ENCODE assay signal across 9 cellular contexts in the genomic region with DNA sequence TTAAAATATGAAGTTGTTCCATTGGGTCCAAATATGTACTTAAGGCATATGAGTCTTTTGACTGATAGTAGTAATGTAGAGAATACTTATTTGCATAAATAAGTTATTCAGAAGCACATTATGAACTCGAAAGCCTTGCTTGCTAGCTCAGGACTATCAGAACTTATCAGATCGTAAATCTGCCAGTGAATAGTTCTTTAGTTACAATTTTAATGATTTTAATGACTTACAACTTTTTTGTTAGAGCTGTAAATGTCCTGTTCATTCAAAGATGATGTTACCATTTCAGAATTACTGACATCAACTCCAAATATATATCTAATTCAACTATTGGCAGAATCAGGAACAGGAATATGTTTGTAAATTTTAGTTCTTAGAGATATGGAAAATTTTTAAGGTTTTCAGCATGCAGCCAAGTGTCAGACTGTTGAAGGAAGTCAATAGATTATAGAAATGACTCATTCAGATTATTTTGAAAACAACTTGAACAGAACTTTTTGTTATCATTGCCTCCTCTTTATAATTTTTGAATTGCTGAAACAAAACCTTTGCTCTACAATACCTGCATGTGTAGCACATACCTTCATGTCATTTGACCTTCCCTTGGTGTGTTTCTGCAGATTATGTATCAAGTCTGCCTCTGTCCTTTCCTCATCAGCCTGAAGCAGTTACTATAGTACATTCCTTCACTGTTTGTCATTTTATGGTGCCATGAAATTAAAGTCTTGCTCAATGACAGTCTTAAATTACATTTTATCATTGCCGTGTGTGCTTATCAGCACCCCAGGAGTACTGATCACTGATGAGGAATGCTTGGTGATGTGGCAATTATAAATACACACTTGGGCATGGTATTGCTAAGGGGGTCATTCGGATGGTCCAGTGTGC. TPM values are rescaled to one million over a fixed set of nuclear protein-coding genes. Genes with fewer than 3 reads are reported as not detected.
DNase-seq lines count a peak whose midpoint lies in the region; ATAC-seq and TF ChIP-seq lines count a peak whose summit lies in the region.
"Had no signal": no experiment of that assay in that cellular context is flagged by ENCODE, and none has a peak within 500 bp of the region (broad histone marks: within the 10 kb centered on the region; RNA-seq: fewer than 3 reads in every experiment).

No MANE protein-coding gene starts in this region.

- H3K9me3 ChIP-seq in body of pancreas: no peaks in the 10 kb centered on the region
- no peaks in the 10 kb centered on the region for H3K9me3 ChIP-seq in esophagus squamous epithelium
- H3K9me3 ChIP-seq in prostate gland: no peaks in the 10 kb centered on the region

- TF ChIP-seq POLR2A in body of pancreas (IDR thresholded peaks at IDR 0.05) (no peak), esophagus squamous epithelium (IDR thresholded peaks at IDR 0.05) (no peak), prostate gland (IDR thresholded peaks at IDR 0.05) (no peak)

- H3K27me3 ChIP-seq in BJ (ENCODE audit: control insufficient read depth, insufficient read depth, low read length) (no peaks in the 10 kb centered on the region), body of pancreas (no peaks in the 10 kb centered on the region), esophagus squamous epithelium (no peaks in the 10 kb centered on the region), prostate gland (replicated peaks; ENCODE audit: insufficient read depth) (no peaks in the 10 kb centered on the region)

- intact Hi-C loops in body of pancreas (cut with DNase I): no loop called here
- intact Hi-C loops in esophagus squamous epithelium (cut with DNase I): no loop called here
- intact Hi-C loops in prostate gland (cut with DNase I): no loop called here

- TF ChIP-seq CTCF in BJ (IDR thresholded peaks at IDR 0.05; ENCODE audit: insufficient read depth, low read depth, low read length) (no peak), body of pancreas (IDR thresholded peaks at IDR 0.05) (no peak), esophagus squamous epithelium (IDR thresholded peaks at IDR 0.05) (no peak), prostate gland (IDR thresholded peaks at IDR 0.05) (no peak), coronary artery (IDR thresholded peaks at IDR 0.05) (no peak)

- peak; percentile 72 for DNase-seq in BJ (ENCODE audit: low read depth)
- peak; percentile 91 for DNase-seq in HS-5 (ENCODE audit: low read depth)
- DNase-seq in body of pancreas: no peak
- no peak for DNase-seq in left lobe of liver (ENCODE audit: low spot score)
- no peak for DNase-seq in esophagus squamous epithelium (lab: John Stamatoyannopoulos, UW)
- no peak for DNase-seq in prostate gland (ENCODE audit: low spot score)
- DNase-seq in coronary artery (ENCODE audit: low spot score): no peak
- DNase-seq: cerebellar nuclear complex had no signal

- H3K36me3 ChIP-seq in BJ (ENCODE audit: control insufficient read depth, insufficient read depth, low read length) (no peaks in the 10 kb centered on the region; the same call in 1 of the 2 replicates), body of pancreas (replicated peaks in 1 of 2; ENCODE audit: insufficient read depth in 1 of 2, low read depth in 2 of 2) (no peaks in the 10 kb centered on the region), esophagus squamous epithelium (peaks cover 0 to 21% (median 0%) of the 10 kb centered on the region in 3 donors), prostate gland (no peaks in the 10 kb centered on the region)

- WGBS in body of pancreas, 2 donors: 38 to 47% methylated on average over 4 of the region's 4 CpGs
- 64 to 79% methylated on average over 4 of the region's 4 CpGs for WGBS in esophagus squamous epithelium, 2 donors
- 54% methylated on average over 4 of the region's 4 CpGs for WGBS in prostate gland

- H3K4me3 ChIP-seq in BJ (ENCODE audit: low read depth, low read length): no peak overlapping the region
- no peak overlapping the region for H3K4me3 ChIP-seq in body of pancreas
- no peak overlapping the region for H3K4me3 ChIP-seq in esophagus squamous epithelium
- no peak overlapping the region for H3K4me3 ChIP-seq in prostate gland
- no peak overlapping the region for H3K4me3 ChIP-seq in coronary artery

- H3K27ac ChIP-seq in body of pancreas (peak overlapping the region in 3 of 4 donors; percentile 28 to 51 (median 44)), esophagus squamous epithelium (no peak overlapping the region), prostate gland (no peak overlapping the region), coronary artery (peak overlapping the region in 1 of 2 donors; percentile 13)

- peak; percentile 93 for ATAC-seq in body of pancreas
- peak; percentile 36 for ATAC-seq in left lobe of liver
- no peak for ATAC-seq in HG03280 (IDR thresholded peaks at IDR 0.05; ENCODE audit: unreplicated experiment)

- CTCF ChIA-PET in BJ (lab: Yijun Ruan, JAX): no interaction called here

- peaks cover 20% of the 10 kb centered on the region for H3K4me1 ChIP-seq in body of pancreas
- peaks cover 0 to 11% (median 2%) of the 10 kb centered on the region in 3 donors for H3K4me1 ChIP-seq in esophagus squamous epithelium
- no peaks in the 10 kb centered on the region for H3K4me1 ChIP-seq in prostate gland (replicated peaks)

- POLR2A ChIA-PET in BJ (lab: Charles Lee): interaction anchor here (0.6 kb wide), 1 partner anchor 45 kb away, joined by 5 read pairs; no protein-coding TSS in a partner anchor

RNA-seq across cellular contexts. Expression of a gene that starts 44.9 kb away (rescaled TPM):
- polyA plus RNA-seq in BJ (2011; rRNA removed): 51.9 and 54.4 TPM in 2 replicates
- 31.9 and 48.1 TPM in 2 replicates for polyA minus RNA-seq in BJ (2011; rRNA and poly(A)+ RNA removed)
- total RNA-seq in body of pancreas: 10 to 100 TPM in 1 of 2 donors, 1 to 10 TPM in 1; 7.6 to 13.0 TPM
- total RNA-seq in left lobe of liver: 22.1 TPM
- 10 to 100 TPM in 3 of 4 donors, 1 to 10 TPM in 1; 8.7 to 19.1 (median 10.9) TPM for total RNA-seq in esophagus squamous epithelium
- total RNA-seq in prostate gland: 10 to 100 TPM in 1 of 2 donors, 1 to 10 TPM in 1; 8.5 to 49.6 TPM

Comparison
In these comparisons a context has a peak if more than half of its experiments do, and no peak if none do; other contexts are left out.
1. DNase-seq: peak in BJ (single experiment) and HS-5 (single experiment); none in body of pancreas (0 of 4), left lobe of liver (single experiment), esophagus squamous epithelium (single experiment), prostate gland (single experiment) and coronary artery (single experiment).
2. H3K27ac ChIP-seq: peak in body of pancreas (3 of 4); none in esophagus squamous epithelium (0 of 4) and prostate gland (0 of 2).